18 cellular contexts compared by ENCODE assay signal in genomic region chr3:58173029-58173669, GRCh38. TPM values are rescaled to one million over a fixed set of nuclear protein-coding genes. Genes with fewer than 3 reads are reported as not detected.
DNase-seq lines count a peak whose midpoint lies in the region; ATAC-seq, FAIRE-seq and TF ChIP-seq lines count a peak whose summit lies in the region.
"Had no signal": no experiment of that assay in that cellular context is flagged by ENCODE, and none has a peak within 500 bp of the region (broad histone marks: within the 10 kb centered on the region; RNA-seq: fewer than 3 reads in every experiment).

No MANE protein-coding gene starts in this region.

- peaks cover 3% of the 10 kb centered on the region for H3K36me3 ChIP-seq in Caco-2 (ENCODE audit: control insufficient read depth, insufficient read depth, low read length)
- peaks cover 21 to 28% of the 10 kb centered on the region in 2 experiments for H3K36me3 ChIP-seq in endothelial cell of umbilical vein (ENCODE audit: control insufficient read depth in 2 of 2, extremely low read depth in 1 of 2, insufficient read depth in 2 of 2, low read length in 2 of 2)
- peaks cover 0 to 21% (median 5%) of the 10 kb centered on the region in 3 donors for H3K36me3 ChIP-seq in pancreas
- peaks cover 10% of the 10 kb centered on the region; the same call in 1 of the 2 replicates for H3K36me3 ChIP-seq in PC-9 (ENCODE audit: low read depth)

- DNase-seq in Caco-2 (no peak), NCI-H146 (lab: John Stamatoyannopoulos, UW) (peak; percentile 53), endothelial cell of umbilical vein (ENCODE audit: low read depth, low spot score) (peak; percentile 68), pancreas (no peak), anterior cingulate cortex (lab: John Stamatoyannopoulos, UW) (no peak), PC-9 (no peak), nephron progenitor cell (no peak), A172 (ENCODE audit: low spot score) (no peak)
- DNase-seq: activated B cell treated with CpG ODN at 0.5 μM for 24 hours; activated effector memory CD4-positive, alpha-beta T cell treated with anti-CD3 and anti-CD28 coated beads, Interleukin-2, amount 50 U/mL, for 16 hours; aorta; kidney; NCI-H187 had no signal

- H3K27me3 ChIP-seq in Caco-2 (replicated peaks; ENCODE audit: control insufficient read depth, insufficient read depth, low read length) (no peaks in the 10 kb centered on the region), endothelial cell of umbilical vein (ENCODE audit: control insufficient read depth in 2 of 2, insufficient read depth in 2 of 2, low read length in 2 of 2) (no peaks in the 10 kb centered on the region), pancreas (no peaks in the 10 kb centered on the region), PC-9 (ENCODE audit: insufficient read depth, low read depth) (no peaks in the 10 kb centered on the region)

- H4K20me1 ChIP-seq in endothelial cell of umbilical vein (replicated peaks; ENCODE audit: control insufficient read depth, extremely low read depth, insufficient read depth, low read length) (no peaks in the 10 kb centered on the region), PC-9 (ENCODE audit: insufficient read depth) (no peaks in the 10 kb centered on the region)

- intact Hi-C loops in Caco-2 (cut with micrococcal nuclease; ENCODE audit: unreplicated experiment) (no loop called here), endothelial cell of umbilical vein (cut with micrococcal nuclease) (no loop called here), pancreas (cut with DNase I) (loop anchor here in 1 of 3 donors (5.0 kb wide), 1 partner anchor 166 kb away; the partner anchor contains the start of gene FLNB), PC-9 (cut with micrococcal nuclease; ENCODE audit: unreplicated experiment) (loop anchor here (5.0 to 10.0 kb wide), 3 partner anchors 166 to 308 kb away; partner anchors contain the start of gene FLNB)

- ATAC-seq in pancreas = no peak
- ATAC-seq: esophagus mucosa, Panc1 had no signal

- no peaks in the 10 kb centered on the region for H3K9me3 ChIP-seq in Caco-2
- no peaks in the 10 kb centered on the region for H3K9me3 ChIP-seq in endothelial cell of umbilical vein (replicated peaks; ENCODE audit: control insufficient read depth, insufficient read depth, low read length)
- H3K9me3 ChIP-seq in pancreas = no peaks in the 10 kb centered on the region
- no peaks in the 10 kb centered on the region for H3K9me3 ChIP-seq in PC-9 (ENCODE audit: insufficient read depth, low read depth)

- FAIRE-seq in endothelial cell of umbilical vein (lab: Jason Lieb, UNC) (no peak), pancreas (lab: Jason Lieb, UNC) (no peak)
- FAIRE-seq: kidney had no signal

- peaks cover 58% of the 10 kb centered on the region for H3F3A ChIP-seq in PC-9 (ENCODE audit: insufficient read depth, low read depth)

- peaks cover 50% of the 10 kb centered on the region for H3K4me1 Mint-ChIP-seq in Caco-2 (ENCODE audit: low read depth, unreplicated experiment)
- peaks cover 36% of the 10 kb centered on the region for H3K4me1 Mint-ChIP-seq in nephron progenitor cell

- H3K27ac Mint-ChIP-seq in Caco-2 (ENCODE audit: unreplicated experiment) = peak overlapping the region; percentile 94
- no peak overlapping the region for H3K27ac Mint-ChIP-seq in nephron progenitor cell
- H3K27ac Mint-ChIP-seq: activated B cell treated with CpG ODN at 0.5 μM for 24 hours had no signal

- peak; percentile 17 for TF ChIP-seq POLR2A in endothelial cell of umbilical vein (IDR thresholded peaks at IDR 0.05; ENCODE audit: low read depth, low read length)

- H2AFZ ChIP-seq in endothelial cell of umbilical vein (ENCODE audit: low read depth, low read length) (no peak overlapping the region), PC-9 (no peak overlapping the region)

- H3K27ac ChIP-seq in endothelial cell of umbilical vein (ENCODE audit: insufficient read depth, low read depth, low read length) = no peak overlapping the region
- H3K27ac ChIP-seq in pancreas = peak overlapping the region; percentile 53 to 87 (median 80)
- H3K27ac ChIP-seq in PC-9 = no peak overlapping the region

- CTCF ChIA-PET in Caco-2 (lab: Charles Lee) = no interaction called here
- CTCF ChIA-PET in endothelial cell of umbilical vein (lab: Charles Lee) = interaction anchor here (0.6 to 2.0 kb wide), 6 partner anchors 8 to 217 kb away, joined by 3 to 6 read pairs (median 4); no protein-coding TSS in a partner anchor
- CTCF ChIA-PET in PC-9 (lab: Charles Lee) = no interaction called here

- H3K4me1 ChIP-seq in Caco-2 = peaks cover 38% of the 10 kb centered on the region
- peaks cover 39% of the 10 kb centered on the region for H3K4me1 ChIP-seq in endothelial cell of umbilical vein (ENCODE audit: control insufficient read depth, extremely low read depth, insufficient read depth, low read length)
- peaks cover 33 to 50% (median 43%) of the 10 kb centered on the region in 3 donors for H3K4me1 ChIP-seq in pancreas
- H3K4me1 ChIP-seq in PC-9 (replicated peaks; ENCODE audit: insufficient read depth) = no peaks in the 10 kb centered on the region; the same call in 1 of the 2 replicates

- no peaks in the 10 kb centered on the region for H3K9me1 ChIP-seq in endothelial cell of umbilical vein (replicated peaks; ENCODE audit: control insufficient read depth, extremely low read depth, insufficient read depth, low read length)

- H3K9me3 Mint-ChIP-seq in Caco-2 (ENCODE audit: unreplicated experiment) = no peaks in the 10 kb centered on the region
- no peaks in the 10 kb centered on the region for H3K9me3 Mint-ChIP-seq in nephron progenitor cell
- H3K9me3 Mint-ChIP-seq: activated B cell treated with CpG ODN at 0.5 μM for 24 hours had no signal

- H3K4me3 Mint-ChIP-seq in Caco-2 (ENCODE audit: unreplicated experiment) (peak overlapping the region; percentile 48), nephron progenitor cell (no peak overlapping the region)
- H3K4me3 Mint-ChIP-seq: activated B cell treated with CpG ODN at 0.5 μM for 24 hours had no signal

- H3K4me2 ChIP-seq in endothelial cell of umbilical vein (ENCODE audit: insufficient read depth, low read length) = peak overlapping the region; percentile 21
- no peak overlapping the region for H3K4me2 ChIP-seq in PC-9

- no peaks in the 10 kb centered on the region for H3K9me2 ChIP-seq in PC-9 (ENCODE audit: insufficient read depth)

- BruUV-seq in Caco-2 (replicated peaks; lab: Mats Ljungman, UMichigan) = no TSS peak
- no TSS peak for BruUV-seq in endothelial cell of umbilical vein (replicated peaks; lab: Mats Ljungman, UMichigan)
- no TSS peak for BruUV-seq in PC-9 (replicated peaks; lab: Mats Ljungman, UMichigan)

- no peaks in the 10 kb centered on the region for H3K79me2 ChIP-seq in endothelial cell of umbilical vein (ENCODE audit: control insufficient read depth, insufficient read depth, low read length)
- no peaks in the 10 kb centered on the region for H3K79me2 ChIP-seq in PC-9 (ENCODE audit: low read depth)

- H3K9ac ChIP-seq in endothelial cell of umbilical vein (replicated peaks; ENCODE audit: extremely low read depth, insufficient read depth, low read length) = no peak overlapping the region

- H3K27me3 Mint-ChIP-seq in Caco-2 (ENCODE audit: insufficient read depth, unreplicated experiment) = no peaks in the 10 kb centered on the region
- H3K27me3 Mint-ChIP-seq in nephron progenitor cell (ENCODE audit: low read depth, poor library complexity) = peaks cover 12% of the 10 kb centered on the region
- H3K27me3 Mint-ChIP-seq: activated B cell treated with CpG ODN at 0.5 μM for 24 hours had no signal

- H3K36me3 Mint-ChIP-seq in Caco-2 (ENCODE audit: insufficient read depth, unreplicated experiment) = peaks cover 100% of the 10 kb centered on the region
- H3K36me3 Mint-ChIP-seq in nephron progenitor cell (ENCODE audit: low read depth) = peaks cover 37% of the 10 kb centered on the region

- dilution Hi-C loops in endothelial cell of umbilical vein (cut with MboI; ENCODE audit: extremely low pct_ligation_motif_present, low sequenced_read_pairs) = no loop called here

- TF ChIP-seq CTCF in Caco-2 (IDR thresholded peaks at IDR 0.05; ENCODE audit: insufficient read depth in 1 of 2, low read depth in 1 of 2, low read length in 1 of 2, severe bottlenecking in 1 of 2, unreplicated experiment in 1 of 2) = no peak
- TF ChIP-seq CTCF in endothelial cell of umbilical vein (IDR thresholded peaks at IDR 0.05; ENCODE audit: extremely low read depth in 1 of 2, insufficient read depth in 1 of 2, low read depth in 1 of 2, low read length in 2 of 2) = no peak
- TF ChIP-seq CTCF in pancreas (IDR thresholded peaks at IDR 0.05) = no peak
- TF ChIP-seq CTCF in PC-9 (conservative IDR thresholded peaks at IDR 0.05) = no peak
- no peak for TF ChIP-seq CTCF in nephron progenitor cell (IDR thresholded peaks at IDR 0.05)

- POLR2A ChIA-PET in Caco-2 (lab: Charles Lee) = no interaction called here
- POLR2A ChIA-PET in endothelial cell of umbilical vein (lab: Charles Lee) = no interaction called here
- POLR2A ChIA-PET in PC-9 (lab: Charles Lee; ENCODE audit: unreplicated experiment) = interaction anchor here (0.6 kb wide), 1 partner anchor 238 kb away, joined by 3 read pairs; no protein-coding TSS in a partner anchor

- no peak overlapping the region for H3K4me3 ChIP-seq in Caco-2 (ENCODE audit: low read depth, low read length)
- no peak overlapping the region for H3K4me3 ChIP-seq in endothelial cell of umbilical vein (replicated peaks in 1 of 3; ENCODE audit: insufficient read depth in 1 of 3, low read depth in 1 of 3, low read length in 3 of 3)
- no peak overlapping the region for H3K4me3 ChIP-seq in pancreas
- no peak overlapping the region for H3K4me3 ChIP-seq in PC-9
- H3K4me3 ChIP-seq: coronary artery had no signal

- WGBS in pancreas, 2 donors = 64 to 66% methylated on average over 11 to 14 of the region's 14 CpGs

TF ChIP-seq in endothelial cell of umbilical vein, 7 proteins besides CTCF, POLR2A, EP300 and RAD21 (continues in another document):
- no peak for TF ChIP-seq EZH2 (IDR thresholded peaks at IDR 0.05; ENCODE audit: borderline replicate concordance, low read depth, low read length, severe bottlenecking)
- TF ChIP-seq MAX (IDR thresholded peaks at IDR 0.05; ENCODE audit: insufficient read depth, insufficient read length) = no peak

RNA-seq across cellular contexts. Expression of gene DNASE1L3, which starts 37.6 kb away (rescaled TPM):
- total RNA-seq in Caco-2 (2022) = 0.27 TPM in 1 of 2 replicates, not detected in the other
- 0.95 and 0.99 TPM in 2 replicates for total RNA-seq in endothelial cell of umbilical vein
- polyA plus RNA-seq in endothelial cell of umbilical vein = 1.2 and 1.3 TPM in 2 replicates
- 1.1 TPM in 2 replicates for polyA plus RNA-seq in endothelial cell of umbilical vein (2011; cell fraction: cytosol; rRNA removed)
- polyA plus RNA-seq in endothelial cell of umbilical vein (2011; cell fraction: nucleus; rRNA removed) = 0.63 and 0.97 TPM in 2 replicates
- 0.22 and 0.46 TPM in 2 replicates for polyA plus RNA-seq in endothelial cell of umbilical vein (2012)
- not detected in 2 replicates for polyA minus RNA-seq in endothelial cell of umbilical vein
- not detected for polyA minus RNA-seq in endothelial cell of umbilical vein (2011; cell fraction: cytosol; rRNA and poly(A)+ RNA removed)
- polyA minus RNA-seq in endothelial cell of umbilical vein (2011; cell fraction: nucleus; rRNA and poly(A)+ RNA removed) = 0.24 TPM in 1 of 2 replicates, not detected in the other
- under 1 TPM in 4 of 6 donors, not detected in 2; 0.20 to 0.37 (median 0.28) TPM for total RNA-seq in pancreas
- polyA plus RNA-seq in pancreas = under 1 TPM; 0.38 to 0.49 TPM
- total RNA-seq in PC-9 (2021) = not detected in 2 replicates
- not detected in 2 replicates for total RNA-seq in A172 (2014; rRNA removed; shearing (Covaris generic))
- total RNA-seq: LHCN-M2 had no signal
- polyA plus RNA-seq: BJ had no signal

Comparison
In these comparisons a context has a peak if more than half of its experiments do, and no peak if none do; other contexts are left out.
1. DNase-seq: peak in NCI-H146 (single experiment) and endothelial cell of umbilical vein (single experiment); none in Caco-2 (0 of 2), pancreas (0 of 6), anterior cingulate cortex (0 of 58), PC-9 (0 of 2), nephron progenitor cell (single experiment) and A172 (single experiment).
2. H3K27ac ChIP-seq: peak in pancreas (4 of 4); none in endothelial cell of umbilical vein (single experiment) and PC-9 (single experiment).